In genomic region chr15:99565281-99566156, GRCh38 we compare ENCODE assay signal across 8 cellular contexts. TPM values are rescaled to one million over a fixed set of nuclear protein-coding genes. Genes with fewer than 3 reads are reported as not detected.
DNase-seq lines count a peak whose midpoint lies in the region; ATAC-seq, FAIRE-seq and TF ChIP-seq lines count a peak whose summit lies in the region.

Gene MEF2A, plus strand, starts transcription at chr15:99565984. Its CDS starts 67,136 bp downstream, at chr15:99633120.

- WGBS in esophagus squamous epithelium, 2 donors: 0 to 1% methylated on average over 13 to 21 of the region's 104 CpGs

- H3K4me3 ChIP-seq in esophagus squamous epithelium (peak within 1 kb of the TSS; percentile 64 to 96 (median 82)), muscle layer of duodenum (ENCODE audit: low read depth in 1 of 2, low read length in 2 of 2) (peak within 1 kb of the TSS; percentile 80 to 90)

- H3K9me3 ChIP-seq in esophagus squamous epithelium (no peaks in the 10 kb centered on the region), muscle layer of duodenum (ENCODE audit: control insufficient read depth in 1 of 2, low read length in 2 of 2) (no peaks in the 10 kb centered on the region)

- peaks cover 4 to 7% of the 10 kb centered on the region in 2 donors for H3K36me3 Mint-ChIP-seq in activated T-cell treated with anti-CD3 and anti-CD28 coated beads, Interleukin-2, amount 50 U/mL, for 72 hours (ENCODE audit: insufficient read depth in 2 of 2)

- peak within 1 kb of the TSS; percentile 93 to 94 for H3K4me3 Mint-ChIP-seq in activated T-cell treated with anti-CD3 and anti-CD28 coated beads, Interleukin-2, amount 50 U/mL, for 72 hours

- intact Hi-C loops in esophagus squamous epithelium (cut with DNase I): loop anchor here (10.0 kb wide), 1 partner anchor 121 kb away; no protein-coding TSS in a partner anchor

- peaks cover 9% of the 10 kb centered on the region for H3K27me3 Mint-ChIP-seq in activated T-cell treated with anti-CD3 and anti-CD28 coated beads, Interleukin-2, amount 50 U/mL, for 72 hours (ENCODE audit: low read depth)

- peak; percentile 48 for ATAC-seq in GM21717 (IDR thresholded peaks at IDR 0.05; ENCODE audit: unreplicated experiment)
- ATAC-seq in activated T-cell treated with anti-CD3 and anti-CD28 coated beads, Interleukin-2, amount 50 U/mL, for 72 hours (replicated peaks in 1 of 2): peak; percentile 84 to 85

- no peak for FAIRE-seq in RCC 7860 (lab: Jason Lieb, UNC)

- peak in 3 of 4 donors; percentile 46 to 94 (median 93) for TF ChIP-seq POLR2A in esophagus squamous epithelium (IDR thresholded peaks at IDR 0.05)

- DNase-seq in DMS153 treated with DMSO at 0.1 percent for 48 hours (lab: John Stamatoyannopoulos, UW; ENCODE audit: unreplicated experiment): peak; percentile 16
- DNase-seq in KBM-7: peak; percentile 92
- peak; percentile 63 for DNase-seq in RCC 7860 (ENCODE audit: low spot score)
- DNase-seq in activated T-cell treated with anti-CD3 and anti-CD28 coated beads, Interleukin-2, amount 50 U/mL, for 72 hours: peak; percentile 93 to 94
- DNase-seq in esophagus squamous epithelium (lab: John Stamatoyannopoulos, UW): peak; percentile 55
- peak; percentile 79 for DNase-seq in stimulated activated CD8-positive, alpha-beta memory T cell treated with anti-CD3 and anti-CD28 coated beads, Interleukin-7, amount 100 ng/mL, for 24 hours (ENCODE audit: low read depth)

- in situ Hi-C loops in KBM-7 (cut with MboI; ENCODE audit: low pct_unique_long_range_greater_than_20kb, low sequenced_read_pairs): no loop called here

- H3K27ac ChIP-seq in esophagus squamous epithelium (peak within 1 kb of the TSS; percentile 96 to 99 (median 98)), muscle layer of duodenum (ENCODE audit: low read length) (peak within 1 kb of the TSS; percentile 100)

- peak within 1 kb of the TSS; percentile 95 for H3K27ac Mint-ChIP-seq in activated T-cell treated with anti-CD3 and anti-CD28 coated beads, Interleukin-2, amount 50 U/mL, for 72 hours

- H3K27me3 ChIP-seq in esophagus squamous epithelium (no peaks in the 10 kb centered on the region), muscle layer of duodenum (ENCODE audit: low read depth, low read length) (no peaks in the 10 kb centered on the region)

- H3K4me1 ChIP-seq in esophagus squamous epithelium (peaks cover 7 to 48% (median 13%) of the 10 kb centered on the region in 3 donors), muscle layer of duodenum (ENCODE audit: control insufficient read depth in 1 of 2, insufficient read depth in 2 of 2, low read length in 2 of 2) (peaks cover 22 to 33% of the 10 kb centered on the region in 2 donors)

- H3K36me3 ChIP-seq in esophagus squamous epithelium (no peaks in the 10 kb centered on the region), muscle layer of duodenum (ENCODE audit: control insufficient read depth in 1 of 2, insufficient read depth in 2 of 2, low read length in 2 of 2) (peaks cover 0 to 5% of the 10 kb centered on the region in 2 donors)

- TF ChIP-seq CTCF in esophagus squamous epithelium (IDR thresholded peaks at IDR 0.05): peak in 1 of 6 experiments; percentile 5

- H3K4me1 Mint-ChIP-seq in activated T-cell treated with anti-CD3 and anti-CD28 coated beads, Interleukin-2, amount 50 U/mL, for 72 hours (ENCODE audit: low read depth): peaks cover 44% of the 10 kb centered on the region

- no peaks in the 10 kb centered on the region for H3K9me3 Mint-ChIP-seq in activated T-cell treated with anti-CD3 and anti-CD28 coated beads, Interleukin-2, amount 50 U/mL, for 72 hours

RNA-seq across cellular contexts. Expression of gene MEF2A, which starts in this region (rescaled TPM):
- total RNA-seq in activated T-cell treated with anti-CD3 and anti-CD28 coated beads, Interleukin-2, amount 50 U/mL, for 72 hours: 10 to 100 TPM; 24.1 to 26.0 TPM
- total RNA-seq in esophagus squamous epithelium: 10 to 100 TPM; 16.9 to 47.5 (median 24.3) TPM

Comparison
In these comparisons a context has a peak if more than half of its experiments do, and no peak if none do; other contexts are left out.
1. Peak in every context shown above with its lines: DNase-seq, ATAC-seq, H3K4me3 ChIP-seq and H3K27ac ChIP-seq.
2. DNase-seq: peak in every context shown above with its lines; median percentile 94 in activated T-cell treated with anti-CD3 and anti-CD28 coated beads, Interleukin-2, amount 50 U/mL, for 72 hours; 92 in KBM-7; 79 in stimulated activated CD8-positive, alpha-beta memory T cell treated with anti-CD3 and anti-CD28 coated beads, Interleukin-7, amount 100 ng/mL, for 24 hours; 63 in RCC 7860; 55 in esophagus squamous epithelium; 16 in DMS153 treated with DMSO at 0.1 percent for 48 hours.